Comparison of ENCODE assay signal across 1 cellular context in genomic region chr7:151249732-151250072, GRCh38.
TF ChIP-seq lines count a peak whose summit lies in the region.

No MANE protein-coding gene starts in this region.

TF ChIP-seq in A549, 52 proteins besides CTCF, POLR2A, EP300 and RAD21:
- no peak for TF ChIP-seq HEYL (CRISPR knock-in tag; IDR thresholded peaks at IDR 0.05)
- no peak for TF ChIP-seq PHF8 (IDR thresholded peaks at IDR 0.05; ENCODE audit: borderline replicate concordance, low read depth)
- TF ChIP-seq CHD2 (IDR thresholded peaks at IDR 0.05; ENCODE audit: low read length, partially characterized antibody), result no peak
- TF ChIP-seq NR3C1 (IDR thresholded peaks at IDR 0.05), result no peak
- no peak for TF ChIP-seq ATOH8 (CRISPR knock-in tag; IDR thresholded peaks at IDR 0.05; ENCODE audit: low read depth)
- no peak for TF ChIP-seq RFX5 (IDR thresholded peaks at IDR 0.05)
- no peak for TF ChIP-seq HOXB13 (CRISPR knock-in tag; IDR thresholded peaks at IDR 0.05; ENCODE audit: low read depth)
- no peak for TF ChIP-seq NFE2L2 (conservative IDR thresholded peaks at IDR 0.05; ENCODE audit: low read length)
- no peak for TF ChIP-seq HES2 (IDR thresholded peaks at IDR 0.05)
- TF ChIP-seq KDM5A (IDR thresholded peaks at IDR 0.05), result no peak
- TF ChIP-seq, protein P1, sequence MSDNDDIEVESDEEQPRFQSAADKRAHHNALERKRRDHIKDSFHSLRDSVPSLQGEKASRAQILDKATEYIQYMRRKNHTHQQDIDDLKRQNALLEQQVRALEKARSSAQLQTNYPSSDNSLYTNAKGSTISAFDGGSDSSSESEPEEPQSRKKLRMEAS (IDR thresholded peaks at IDR 0.05), result no peak
- no peak for TF ChIP-seq ZFP36 (IDR thresholded peaks at IDR 0.05; ENCODE audit: borderline replicate concordance, partially characterized antibody)
- no peak for TF ChIP-seq ZC3H11A (IDR thresholded peaks at IDR 0.05)
- no peak for TF ChIP-seq RARB (CRISPR knock-in tag; IDR thresholded peaks at IDR 0.05)
- no peak for TF ChIP-seq FOSB (CRISPR knock-in tag; IDR thresholded peaks at IDR 0.05)
- TF ChIP-seq USF2 (IDR thresholded peaks at IDR 0.05), result no peak
- no peak for TF ChIP-seq KDM1A (IDR thresholded peaks at IDR 0.05; ENCODE audit: low read depth)
- no peak for TF ChIP-seq CBX8 (IDR thresholded peaks at IDR 0.05)
TF ChIP-seq in A549: peak in this region for 0.
